Comparison of ENCODE assay signal across 10 cellular contexts in genomic region chr15:49423021-49423420, GRCh38. TPM values are rescaled to one million over a fixed set of nuclear protein-coding genes. Genes with fewer than 3 reads are reported as not detected.
DNase-seq lines count a peak whose midpoint lies in the region; ATAC-seq, FAIRE-seq and TF ChIP-seq lines count a peak whose summit lies in the region.
"Had no signal": no experiment of that assay in that cellular context is flagged by ENCODE, and none has a peak within 500 bp of the region (broad histone marks: within the 10 kb centered on the region; RNA-seq: fewer than 3 reads in every experiment).

Gene FGF7, plus strand, starts transcription at chr15:49423242. Its CDS starts 1,056 bp downstream, at chr15:49424298.

- peak; percentile 65 for DNase-seq in astrocyte (ENCODE audit: low read depth)
- DNase-seq in left kidney (ENCODE audit: low read depth, low spot score) = peak; percentile 55
- DNase-seq in D721Med (ENCODE audit: insufficient read length, low spot score) = no peak
- no peak for DNase-seq in activated CD8-positive, alpha-beta T cell treated with anti-CD3 and anti-CD28 coated beads, Interleukin-2, amount 10 ng/mL, durations not matched to agents 7 days and 5 days
- DNase-seq in stimulated activated naive CD4-positive, alpha-beta T cell treated with Interleukin-2 at 50 U/mL for 16 hours (lab: John Stamatoyannopoulos, UW) = no peak
- DNase-seq: activated B cell treated with CpG ODN at 0.5 μM for 24 hours, KG1 had no signal

- peaks cover 1% of the 10 kb centered on the region for H3K4me1 Mint-ChIP-seq in astrocyte (ENCODE audit: low read depth, unreplicated experiment)
- H3K4me1 Mint-ChIP-seq in activated CD8-positive, alpha-beta T cell treated with anti-CD3 and anti-CD28 coated beads, Interleukin-2, amount 10 ng/mL, durations not matched to agents 7 days and 5 days (ENCODE audit: low read depth) = peaks cover 3% of the 10 kb centered on the region

- no peaks in the 10 kb centered on the region for H4K20me1 ChIP-seq in astrocyte (ENCODE audit: insufficient read depth, low read length)

- peak within 1 kb of the TSS; percentile 8 for H3K4me2 ChIP-seq in astrocyte (ENCODE audit: low read length)

- H3K9me3 ChIP-seq in HEK293 (ENCODE audit: control insufficient read depth, insufficient read depth, low read depth, low read length) (no peaks in the 10 kb centered on the region), astrocyte (ENCODE audit: insufficient read depth, low read depth, low read length) (no peaks in the 10 kb centered on the region), stomach smooth muscle (ENCODE audit: control insufficient read depth in 2 of 2, low read length in 2 of 2) (no peaks in the 10 kb centered on the region)

- no peaks in the 10 kb centered on the region for H3K36me3 ChIP-seq in HEK293 (ENCODE audit: control insufficient read depth in 2 of 2, insufficient read depth in 1 of 2, low read length in 2 of 2)
- H3K36me3 ChIP-seq in astrocyte (ENCODE audit: insufficient read depth, low read length) = no peaks in the 10 kb centered on the region
- H3K36me3 ChIP-seq in stomach smooth muscle (ENCODE audit: control insufficient read depth in 2 of 2, insufficient read depth in 2 of 2, low read length in 2 of 2) = no peaks in the 10 kb centered on the region

- no peak for ATAC-seq in activated CD8-positive, alpha-beta T cell treated with anti-CD3 and anti-CD28 coated beads, Interleukin-2, amount 10 ng/mL, durations not matched to agents 7 days and 5 days
- ATAC-seq in GM18511 (IDR thresholded peaks at IDR 0.05; ENCODE audit: unreplicated experiment) = no peak

- CTCF ChIA-PET in HEK293 (lab: Yijun Ruan, JAX) = interaction anchor here (0.6 to 2.7 kb wide), 11 partner anchors 9 to 690 kb away, joined by 3 to 33 read pairs (median 4); no protein-coding TSS in a partner anchor
- CTCF ChIA-PET in activated CD8-positive, alpha-beta T cell treated with anti-CD3 and anti-CD28 coated beads, Interleukin-2, amount 10 ng/mL, durations not matched to agents 7 days and 5 days (lab: Charles Lee) = interaction anchor here (0.8 to 4.5 kb wide), 15 partner anchors 25 to 723 kb away, joined by 3 to 96 read pairs (median 4); partner anchors contain the start of gene COPS2

- FAIRE-seq in astrocyte (lab: Jason Lieb, UNC) (peak; percentile 45), D721Med (lab: Jason Lieb, UNC) (no peak)

- H2AFZ ChIP-seq in astrocyte (ENCODE audit: low read depth, low read length) = no peak within 1 kb of the TSS

- no peak within 1 kb of the TSS for H3K27ac Mint-ChIP-seq in astrocyte (ENCODE audit: unreplicated experiment)
- H3K27ac Mint-ChIP-seq in activated CD8-positive, alpha-beta T cell treated with anti-CD3 and anti-CD28 coated beads, Interleukin-2, amount 10 ng/mL, durations not matched to agents 7 days and 5 days = no peak within 1 kb of the TSS
- H3K27ac Mint-ChIP-seq: activated B cell treated with CpG ODN at 0.5 μM for 24 hours had no signal

- H3K27ac ChIP-seq in HEK293 (ENCODE audit: extremely low read depth, low read depth, low read length) = no peak within 1 kb of the TSS
- no peak within 1 kb of the TSS for H3K27ac ChIP-seq in astrocyte (ENCODE audit: low read depth, low read length)
- peak within 1 kb of the TSS; percentile 64 for H3K27ac ChIP-seq in stomach smooth muscle (ENCODE audit: low read length)

- peaks cover 3% of the 10 kb centered on the region for H3K9me3 Mint-ChIP-seq in astrocyte (ENCODE audit: unreplicated experiment)
- no peaks in the 10 kb centered on the region for H3K9me3 Mint-ChIP-seq in activated CD8-positive, alpha-beta T cell treated with anti-CD3 and anti-CD28 coated beads, Interleukin-2, amount 10 ng/mL, durations not matched to agents 7 days and 5 days (ENCODE audit: insufficient read depth)
- H3K9me3 Mint-ChIP-seq: activated B cell treated with CpG ODN at 0.5 μM for 24 hours had no signal

- TF ChIP-seq CTCF in HEK293 (tag by site-specific recombination; IDR thresholded peaks at IDR 0.05) = no peak
- TF ChIP-seq CTCF in astrocyte (IDR thresholded peaks at IDR 0.05; ENCODE audit: insufficient read depth, low read depth, low read length) = no peak
- no peak for TF ChIP-seq CTCF in D721Med (IDR thresholded peaks at IDR 0.05; ENCODE audit: insufficient read depth, missing control alignments)

- no peaks in the 10 kb centered on the region for H3K79me2 ChIP-seq in astrocyte (ENCODE audit: insufficient read depth, low read length)

- no peaks in the 10 kb centered on the region for H3K27me3 Mint-ChIP-seq in astrocyte (ENCODE audit: low read depth, unreplicated experiment)
- peaks cover 8% of the 10 kb centered on the region for H3K27me3 Mint-ChIP-seq in activated CD8-positive, alpha-beta T cell treated with anti-CD3 and anti-CD28 coated beads, Interleukin-2, amount 10 ng/mL, durations not matched to agents 7 days and 5 days (ENCODE audit: low read depth)
- H3K27me3 Mint-ChIP-seq: activated B cell treated with CpG ODN at 0.5 μM for 24 hours had no signal

- POLR2A ChIA-PET in HEK293 (lab: Yijun Ruan, JAX) = no interaction called here
- POLR2A ChIA-PET in activated CD8-positive, alpha-beta T cell treated with anti-CD3 and anti-CD28 coated beads, Interleukin-2, amount 10 ng/mL, durations not matched to agents 7 days and 5 days (lab: Charles Lee) = no interaction called here

- no peak within 1 kb of the TSS for H3K4me3 ChIP-seq in HEK293 (ENCODE audit: low read depth, low read length)
- H3K4me3 ChIP-seq in astrocyte (ENCODE audit: insufficient read depth, low read depth, low read length) = no peak within 1 kb of the TSS
- H3K4me3 ChIP-seq in stomach smooth muscle (ENCODE audit: low read length in 2 of 2) = peak within 1 kb of the TSS; percentile 77 to 86

- no peaks in the 10 kb centered on the region for H3K27me3 ChIP-seq in astrocyte (ENCODE audit: insufficient read depth, low read length)
- no peaks in the 10 kb centered on the region for H3K27me3 ChIP-seq in stomach smooth muscle (ENCODE audit: control insufficient read depth in 1 of 2, insufficient read depth in 2 of 2, low read length in 2 of 2)

- no peak within 1 kb of the TSS for H3K4me3 Mint-ChIP-seq in astrocyte (ENCODE audit: unreplicated experiment)
- no peak within 1 kb of the TSS for H3K4me3 Mint-ChIP-seq in activated CD8-positive, alpha-beta T cell treated with anti-CD3 and anti-CD28 coated beads, Interleukin-2, amount 10 ng/mL, durations not matched to agents 7 days and 5 days
- H3K4me3 Mint-ChIP-seq: activated B cell treated with CpG ODN at 0.5 μM for 24 hours had no signal

- no peaks in the 10 kb centered on the region for H3K4me1 ChIP-seq in HEK293 (ENCODE audit: control insufficient read depth, insufficient read depth, low read length)
- H3K4me1 ChIP-seq in astrocyte (ENCODE audit: insufficient read depth, low read length) = no peaks in the 10 kb centered on the region
- no peaks in the 10 kb centered on the region for H3K4me1 ChIP-seq in stomach smooth muscle (ENCODE audit: control insufficient read depth, insufficient read depth, low read length)

- H3K9ac ChIP-seq in astrocyte (ENCODE audit: low read length) = no peak within 1 kb of the TSS
- H3K9ac ChIP-seq in stomach smooth muscle (ENCODE audit: low read length in 2 of 2) = peak within 1 kb of the TSS; percentile 63 to 79

- no peaks in the 10 kb centered on the region for H3K36me3 Mint-ChIP-seq in astrocyte (ENCODE audit: low read depth, unreplicated experiment)
- no peaks in the 10 kb centered on the region for H3K36me3 Mint-ChIP-seq in activated CD8-positive, alpha-beta T cell treated with anti-CD3 and anti-CD28 coated beads, Interleukin-2, amount 10 ng/mL, durations not matched to agents 7 days and 5 days (ENCODE audit: low read depth)

TF ChIP-seq in HEK293, 187 proteins besides CTCF, POLR2A, EP300 and RAD21:
- TF ChIP-seq ZNF350 (tag by site-specific recombination; IDR thresholded peaks at IDR 0.05) (no peak), ZNF654 (tag by site-specific recombination; IDR thresholded peaks at IDR 0.05; ENCODE audit: low read depth) (peak; percentile 27; the same call in 1 of the 2 replicates)
TF ChIP-seq in HEK293: peak in this region for 1.

RNA-seq across cellular contexts. Expression of gene FGF7, which starts in this region (rescaled TPM):
- total RNA-seq in astrocyte = 0.26 and 0.43 TPM in 2 replicates
- total RNA-seq in activated CD8-positive, alpha-beta T cell treated with anti-CD3 and anti-CD28 coated beads, Interleukin-2, amount 10 ng/mL, durations not matched to agents 7 days and 5 days = under 1 TPM in 1 of 2 experiments, not detected in 1; 0.11 TPM

Comparison
In these comparisons a context has a peak if more than half of its experiments do, and no peak if none do; other contexts are left out.
1. Peak in DNase-seq and H3K4me2 ChIP-seq in astrocyte; RNA of the gene not detected or under 1 TPM.
2. H3K4me3 ChIP-seq: peak in stomach smooth muscle (2 of 2); none in HEK293 (single experiment) and astrocyte (single experiment).